In genomic region chr3:186052096-186052495, GRCh38 we compare ENCODE assay signal across 28 cellular contexts.
"Had no signal": no experiment of that assay in that cellular context is flagged by ENCODE, and none has a peak within 500 bp of the region (broad histone marks: within the 10 kb centered on the region; RNA-seq: fewer than 3 reads in every experiment).

No MANE protein-coding gene starts in this region.

- H3K27ac Mint-ChIP-seq: activated CD4-positive, alpha-beta memory T cell treated with anti-CD3 and anti-CD28 coated beads, Interleukin-2, amount 10 ng/mL, durations not matched to agents 7 days and 5 days; activated CD4-positive, alpha-beta T cell treated with anti-CD3 and anti-CD28 coated beads, Interleukin-2, amount 10 ng/mL, durations not matched to agents 7 days and 5 days; activated naive CD8-positive, alpha-beta T cell; activated T-cell treated with anti-CD3 and anti-CD28 coated beads, Interleukin-2, amount 50 U/mL, for 24 hours; activated T-cell treated with anti-CD3 and anti-CD28 coated beads, Interleukin-2, amount 50 U/mL, for 72 hours; dendritic cell treated with granulocyte-macrophage colony-stimulating factor and Interleukin-4, amounts not matched to agents 40 ng/mL and 50 ng/mL, for 4 days; endodermal cell; WTC11 had no signal

- H3K9me3 Mint-ChIP-seq: activated CD4-positive, alpha-beta memory T cell treated with anti-CD3 and anti-CD28 coated beads, Interleukin-2, amount 10 ng/mL, durations not matched to agents 7 days and 5 days; activated CD4-positive, alpha-beta T cell treated with anti-CD3 and anti-CD28 coated beads, Interleukin-2, amount 10 ng/mL, durations not matched to agents 7 days and 5 days; activated T-cell treated with anti-CD3 and anti-CD28 coated beads, Interleukin-2, amount 50 U/mL, for 24 hours; activated T-cell treated with anti-CD3 and anti-CD28 coated beads, Interleukin-2, amount 50 U/mL, for 72 hours; central memory CD8-positive, alpha-beta T cell; dendritic cell treated with granulocyte-macrophage colony-stimulating factor and Interleukin-4, amounts not matched to agents 40 ng/mL and 50 ng/mL, for 4 days; endodermal cell; WTC11 had no signal

- H3K4me1 Mint-ChIP-seq: activated CD4-positive, alpha-beta memory T cell treated with anti-CD3 and anti-CD28 coated beads, Interleukin-2, amount 10 ng/mL, durations not matched to agents 7 days and 5 days; activated CD4-positive, alpha-beta T cell treated with anti-CD3 and anti-CD28 coated beads, Interleukin-2, amount 10 ng/mL, durations not matched to agents 7 days and 5 days; central memory CD8-positive, alpha-beta T cell; endodermal cell had no signal

- ATAC-seq: activated T-cell treated with anti-CD3 and anti-CD28 coated beads, Interleukin-2, amount 50 U/mL, for 72 hours; gastroesophageal sphincter; WTC11 had no signal

- H3K36me3 Mint-ChIP-seq: activated naive CD8-positive, alpha-beta T cell had no signal

- H3K27me3 Mint-ChIP-seq: dendritic cell treated with granulocyte-macrophage colony-stimulating factor and Interleukin-4, amounts not matched to agents 40 ng/mL and 50 ng/mL, for 4 days had no signal

- H3K4me3 Mint-ChIP-seq: activated CD4-positive, alpha-beta memory T cell treated with anti-CD3 and anti-CD28 coated beads, Interleukin-2, amount 10 ng/mL, durations not matched to agents 7 days and 5 days; activated CD4-positive, alpha-beta T cell treated with anti-CD3 and anti-CD28 coated beads, Interleukin-2, amount 10 ng/mL, durations not matched to agents 7 days and 5 days; activated naive CD8-positive, alpha-beta T cell; activated T-cell treated with anti-CD3 and anti-CD28 coated beads, Interleukin-2, amount 50 U/mL, for 24 hours; activated T-cell treated with anti-CD3 and anti-CD28 coated beads, Interleukin-2, amount 50 U/mL, for 72 hours; central memory CD8-positive, alpha-beta T cell; dendritic cell treated with granulocyte-macrophage colony-stimulating factor and Interleukin-4, amounts not matched to agents 40 ng/mL and 50 ng/mL, for 4 days; endodermal cell; WTC11 had no signal

- DNase-seq: activated CD4-positive, alpha-beta memory T cell treated with anti-CD3 and anti-CD28 coated beads, Interleukin-2, amount 10 ng/mL, durations not matched to agents 7 days and 5 days; activated CD4-positive, alpha-beta T cell treated with anti-CD3 and anti-CD28 coated beads for 1 hour; activated CD4-positive, alpha-beta T cell treated with anti-CD3 and anti-CD28 coated beads for 4 hours; activated CD4-positive, alpha-beta T cell treated with anti-CD3 and anti-CD28 coated beads, Interleukin-2, amount 10 ng/mL, durations not matched to agents 7 days and 5 days; activated CD4-positive, alpha-beta T cell treated with anti-CD3 and anti-CD28 coated beads, Interleukin-2, amount 50 U/mL, for 4 hours; activated CD8-positive, alpha-beta memory T cell treated with anti-CD3 and anti-CD28 coated beads, Interleukin-2, amount 50 U/mL, for 48 hours; activated gamma-delta T cell; activated naive CD4-positive, alpha-beta T cell treated with anti-CD3 and anti-CD28 coated beads, Interleukin-2, amount 50 U/mL, for 16 hours; activated naive CD4-positive, alpha-beta T cell treated with Interleukin-2 at 50 U/mL for 16 hours; activated T-cell treated with anti-CD3 and anti-CD28 coated beads for 4 hours; activated T-cell treated with anti-CD3 and anti-CD28 coated beads, Interleukin-2, amount 50 U/mL, for 24 hours; activated T-cell treated with anti-CD3 and anti-CD28 coated beads, Interleukin-2, amount 50 U/mL, for 72 hours; amniotic stem cell; anterior cingulate cortex; brain microvascular endothelial cell; dorsolateral prefrontal cortex; effector memory CD4-positive, alpha-beta T cell; endodermal cell; erythroblast; esophagus squamous epithelium; foreskin melanocyte; head of caudate nucleus; T-helper 2 cell had no signal
